Comparison of ENCODE assay signal across 10 cellular contexts in the genomic region with DNA sequence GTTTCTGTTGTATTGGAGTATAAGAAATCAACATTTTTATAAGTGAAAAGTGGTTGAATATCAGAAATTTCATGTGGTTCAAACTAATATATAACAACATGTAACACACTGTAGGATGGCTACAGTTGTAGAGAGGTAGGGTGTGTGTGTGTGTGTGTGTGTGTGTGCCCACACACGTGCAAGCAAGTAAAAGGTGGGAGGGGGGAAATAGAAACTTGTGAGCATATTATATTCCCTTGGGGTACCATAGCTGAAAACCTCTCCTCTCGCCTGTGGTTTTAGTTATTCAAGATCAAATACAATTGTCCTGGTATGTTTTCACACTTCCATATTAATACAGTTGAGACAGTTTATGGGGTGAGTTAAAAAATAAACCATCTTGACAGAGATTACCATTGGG.
"Had no signal": no experiment of that assay in that cellular context is flagged by ENCODE, and none has a peak within 500 bp of the region (broad histone marks: within the 10 kb centered on the region; RNA-seq: fewer than 3 reads in every experiment).

No MANE protein-coding gene starts in this region.

- H3K27me3 ChIP-seq: foreskin keratinocyte, tibial nerve had no signal

- H2AFZ ChIP-seq: parathyroid adenoma had no signal

- H3K4me1 ChIP-seq: foreskin keratinocyte had no signal

- H3K4me3 ChIP-seq: skin epidermis, tibial nerve had no signal

- H3K9ac ChIP-seq: parathyroid adenoma had no signal

- H3K9me3 ChIP-seq: tibial nerve had no signal

- H3K27ac ChIP-seq: foreskin keratinocyte, parathyroid adenoma had no signal

- DNase-seq: activated CD4-positive, alpha-beta T cell treated with anti-CD3 and anti-CD28 coated beads for 1 hour; activated CD8-positive, alpha-beta memory T cell treated with anti-CD3 and anti-CD28 coated beads, Interleukin-2, amount 10 ng/mL, durations not matched to agents 7 days and 5 days; activated effector memory CD4-positive, alpha-beta T cell treated with Interleukin-2 at 50 U/mL for 16 hours; activated T-cell treated with anti-CD3 and anti-CD28 coated beads, Interleukin-2, amount 50 U/mL, for 24 hours; islet precursor cell; nephron progenitor cell had no signal
